Comparison of ENCODE assay signal across 8 cellular contexts in the genomic region with DNA sequence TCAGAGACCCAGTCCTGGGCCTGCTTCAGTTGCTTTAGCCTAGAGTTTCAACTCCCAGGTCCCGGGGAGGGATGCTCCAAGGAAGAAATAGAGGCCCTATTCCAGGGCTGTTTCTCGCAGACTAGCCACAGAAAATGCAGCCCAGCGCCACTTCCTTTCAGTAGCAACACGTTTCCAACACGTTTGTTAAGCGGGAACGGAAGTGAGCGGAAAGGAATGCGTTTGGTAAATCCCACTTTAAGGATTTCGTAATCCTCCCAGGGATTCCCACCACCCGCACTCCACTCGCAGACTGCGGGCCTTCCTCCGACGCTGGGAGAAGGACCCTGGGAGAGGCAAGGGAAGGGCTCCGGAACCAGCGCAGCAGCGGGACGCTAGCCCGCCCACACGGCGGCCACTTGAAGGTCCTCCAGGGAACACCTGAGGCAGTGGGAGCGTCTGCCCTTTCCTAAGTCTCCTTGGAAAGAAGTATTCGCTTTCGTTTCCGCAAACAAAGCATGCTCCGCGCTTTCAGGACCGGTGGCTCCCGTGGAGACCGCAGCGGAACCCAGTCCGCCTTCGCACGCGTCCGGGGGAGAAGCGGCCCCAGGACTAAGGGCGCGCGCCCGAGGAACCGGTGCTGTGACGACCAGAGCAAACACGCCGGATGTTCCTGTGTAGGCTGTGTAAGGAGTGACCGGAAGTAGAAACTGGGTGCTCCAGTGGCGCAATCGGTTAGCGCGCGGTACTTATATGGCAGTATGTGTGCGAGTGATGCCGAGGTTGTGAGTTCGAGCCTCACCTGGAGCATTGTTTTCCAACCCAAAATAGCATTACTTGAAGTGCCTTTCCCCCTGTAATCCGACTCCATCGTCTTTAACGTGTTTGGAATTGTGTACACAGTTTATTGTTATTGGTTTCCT.
A peak's percentile ranks its signal among the peaks of the same experiment; 100 is the strongest.
DNase-seq lines count a peak whose midpoint lies in the region; ATAC-seq, FAIRE-seq and TF ChIP-seq lines count a peak whose summit lies in the region.

No MANE protein-coding gene starts in this region.

- H3K9me3 ChIP-seq in PC-3 (ENCODE audit: low read length) = 0 out of 2 replicates have a peak, but pooled peaks cover 4% of the 10 kb centered on the region

- peak; percentile 91 for ATAC-seq in HG03460 (IDR thresholded peaks at IDR 0.05; ENCODE audit: unreplicated experiment)
- peak; percentile 92 for ATAC-seq in PC-3
- ATAC-seq in GM21360 (IDR thresholded peaks at IDR 0.05; ENCODE audit: unreplicated experiment) = no peak

- H4K20me1 ChIP-seq in PC-3 (ENCODE audit: low read length) = no peaks in the 10 kb centered on the region

- H3K36me3 Mint-ChIP-seq in nephron progenitor cell (ENCODE audit: low read depth) = peaks cover 37% of the 10 kb centered on the region

- peak overlapping the region; percentile 87 for H3K4me2 ChIP-seq in PC-3 (ENCODE audit: low read length)

- POLR2A ChIA-PET in PC-3 (lab: Charles Lee; ENCODE audit: unreplicated experiment) = no interaction called here

- H3K9me3 Mint-ChIP-seq in nephron progenitor cell = peaks cover 39% of the 10 kb centered on the region

- peaks cover 3% of the 10 kb centered on the region for H3K27me3 Mint-ChIP-seq in nephron progenitor cell (ENCODE audit: low read depth, poor library complexity)

- peaks cover 39% of the 10 kb centered on the region for H3K79me2 ChIP-seq in PC-3 (ENCODE audit: low read length)

- peak overlapping the region; percentile 69 for H3K27ac Mint-ChIP-seq in nephron progenitor cell

- DNase-seq in GM13977 (ENCODE audit: low spot score) (peak; percentile 53), PC-3 (peak; percentile 93), frontal cortex (ENCODE audit: low spot score in 2 of 2) (peak; percentile 47 to 71), nephron progenitor cell (peak; percentile 77), substantia nigra (lab: John Stamatoyannopoulos, UW) (peak; percentile 20 to 88 (median 73))
- peak; percentile 5 for DNase-seq in activated gamma-delta T cell treated with anti-CD3 and anti-CD28 coated beads, Interleukin-2, amount 50 U/mL, for 16 hours (ENCODE audit: low read depth)

- H3K36me3 ChIP-seq in PC-3 (ENCODE audit: low read depth, low read length) = no peaks in the 10 kb centered on the region

- H3K4me1 Mint-ChIP-seq in nephron progenitor cell = peaks cover 15% of the 10 kb centered on the region

- CTCF ChIA-PET in PC-3 (lab: Charles Lee) = no interaction called here

- no peak for FAIRE-seq in frontal cortex (lab: Jason Lieb, UNC)

- peak overlapping the region; percentile 78 for H3K4me3 ChIP-seq in PC-3 (ENCODE audit: low read length)

- no peaks in the 10 kb centered on the region for H3K27me3 ChIP-seq in PC-3 (ENCODE audit: low read length)

- peak overlapping the region; percentile 93 for H3K27ac ChIP-seq in PC-3 (ENCODE audit: low read length)
- H3K27ac ChIP-seq in substantia nigra (ENCODE audit: low read depth, low read length, poor library complexity, severe bottlenecking) = peak overlapping the region; percentile 79

- H2AFZ ChIP-seq in PC-3 (ENCODE audit: low read length) = peak overlapping the region; percentile 86

- H3K9me2 ChIP-seq in PC-3 (replicated peaks; ENCODE audit: low read length) = no peaks in the 10 kb centered on the region

- intact Hi-C loops in PC-3 (cut with micrococcal nuclease) = loop anchor here (5.0 kb wide), 1 partner anchor 57 kb away; no protein-coding TSS in a partner anchor

- H3K4me3 Mint-ChIP-seq in nephron progenitor cell = peak overlapping the region; percentile 86

- H3K9ac ChIP-seq in PC-3 (ENCODE audit: low read length) = peak overlapping the region; percentile 93

- TSS peak; percentile 76 for BruUV-seq in PC-3 (replicated peaks; lab: Mats Ljungman, UMichigan)

- no peaks in the 10 kb centered on the region for H3F3A ChIP-seq in PC-3 (ENCODE audit: low read length, unreplicated experiment)

- TF ChIP-seq CTCF in GM13977 (IDR thresholded peaks at IDR 0.05; ENCODE audit: extremely low read depth, insufficient read depth, missing control alignments) = no peak
- TF ChIP-seq CTCF in PC-3 (conservative IDR thresholded peaks at IDR 0.05; ENCODE audit: low read depth, low read length) = no peak
- TF ChIP-seq CTCF in nephron progenitor cell (IDR thresholded peaks at IDR 0.05) = no peak

- in situ Hi-C loops in GM13977 (cut with MboI; ENCODE audit: low pct_unique_long_range_greater_than_20kb, low sequenced_read_pairs, unreplicated experiment) = no loop called here

- H3K4me1 ChIP-seq in PC-3 (ENCODE audit: insufficient read depth, low read length) = peaks cover 19% of the 10 kb centered on the region

Comparison
In these comparisons a context has a peak if more than half of its experiments do, and no peak if none do; other contexts are left out.
1. DNase-seq: peak in every context shown above with its lines; median percentile 93 in PC-3; 77 in nephron progenitor cell; 73 in substantia nigra; 59 in frontal cortex; 53 in GM13977; 5 in activated gamma-delta T cell treated with anti-CD3 and anti-CD28 coated beads, Interleukin-2, amount 50 U/mL, for 16 hours.